In the genomic region with DNA sequence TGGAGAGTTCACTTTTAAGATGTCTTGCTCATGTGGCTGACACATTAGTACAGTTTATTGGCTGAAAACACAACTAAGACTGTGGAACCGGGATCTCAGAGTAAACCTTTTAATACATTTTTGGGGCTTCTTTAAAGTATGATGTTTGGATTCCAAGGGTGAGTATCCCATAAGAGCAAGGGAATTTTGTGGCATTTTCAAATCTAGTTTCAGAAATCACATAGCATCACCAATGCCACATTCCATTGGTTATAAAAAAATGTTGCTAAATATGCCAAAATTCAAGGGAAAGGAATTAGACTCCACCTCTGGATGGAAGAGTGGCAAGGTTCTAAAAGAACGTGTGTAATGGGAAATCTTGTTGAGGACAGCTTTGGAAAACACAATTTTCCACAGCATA, we compare ENCODE assay signal across 22 cellular contexts.
"Had no signal": no experiment of that assay in that cellular context is flagged by ENCODE, and none has a peak within 500 bp of the region (broad histone marks: within the 10 kb centered on the region; RNA-seq: fewer than 3 reads in every experiment).

No MANE protein-coding gene starts in this region.

- H3K4me3 Mint-ChIP-seq: naive B cell; nephron; stimulated activated memory B cell treated with anti-CD40 and anti-IgM and Interleukin-4, amounts not matched to agents 10 μg/mL and 1 μg/mL and 100 μg/mL, for 72 hours; stimulated activated naive CD8-positive, alpha-beta T cell treated with anti-CD3 and anti-CD28 coated beads, Interleukin-15, amount 100 ng/mL, for 72 hours had no signal

- H3K9me3 ChIP-seq: esophagus squamous epithelium, thoracic aorta had no signal

- H3K79me2 ChIP-seq: hepatocyte had no signal

- H3K27me3 ChIP-seq: esophagus squamous epithelium, hepatocyte, right atrium auricular region, transverse colon had no signal

- ATAC-seq: foreskin keratinocyte; left cardiac atrium; left ventricle myocardium superior; stimulated activated naive CD8-positive, alpha-beta T cell treated with anti-CD3 and anti-CD28 coated beads, Interleukin-15, amount 100 ng/mL, for 72 hours had no signal

- H3K27ac ChIP-seq: esophagus squamous epithelium, foreskin keratinocyte, hepatocyte, right atrium auricular region, thoracic aorta had no signal

- H3K27ac Mint-ChIP-seq: naive B cell; stimulated activated memory B cell treated with anti-CD40 and anti-IgM and Interleukin-4, amounts not matched to agents 10 μg/mL and 1 μg/mL and 100 μg/mL, for 72 hours; stimulated activated naive CD8-positive, alpha-beta T cell treated with anti-CD3 and anti-CD28 coated beads, Interleukin-15, amount 100 ng/mL, for 72 hours had no signal

- H3K9me3 Mint-ChIP-seq: stimulated activated naive CD8-positive, alpha-beta T cell treated with anti-CD3 and anti-CD28 coated beads, Interleukin-15, amount 100 ng/mL, for 72 hours had no signal

- FAIRE-seq: colon had no signal

- H3K4me1 ChIP-seq: esophagus squamous epithelium, foreskin keratinocyte, right atrium auricular region had no signal

- DNase-seq: dermis blood vessel endothelial cell; esophagus squamous epithelium; foreskin keratinocyte; head of caudate nucleus; kidney; left cardiac atrium; left ventricle myocardium superior; mesenchymal stem cell; midbrain; naive B cell; stimulated activated CD4-positive, alpha-beta T cell treated with anti-CD3 and anti-CD28 coated beads, Interleukin-4, amount 100 ng/mL, for 1 hour; stimulated activated CD8-positive, alpha-beta memory T cell treated with anti-CD3 and anti-CD28 coated beads, Interleukin-4, amount 100 ng/mL, for 48 hours; stimulated activated naive CD8-positive, alpha-beta T cell treated with anti-CD3 and anti-CD28 coated beads, Interleukin-15, amount 100 ng/mL, for 72 hours; transverse colon had no signal

- H3K4me3 ChIP-seq: esophagus squamous epithelium, hepatocyte, lung, right atrium auricular region, smooth muscle cell, thoracic aorta, transverse colon had no signal

- H3K36me3 ChIP-seq: esophagus squamous epithelium, right atrium auricular region, thoracic aorta, transverse colon had no signal

- H2AFZ ChIP-seq: hepatocyte had no signal

- H3K4me2 ChIP-seq: hepatocyte, smooth muscle cell had no signal

- H3K4me1 Mint-ChIP-seq: naive B cell; stimulated activated memory B cell treated with anti-CD40 and anti-IgM and Interleukin-4, amounts not matched to agents 10 μg/mL and 1 μg/mL and 100 μg/mL, for 72 hours; stimulated activated naive CD8-positive, alpha-beta T cell treated with anti-CD3 and anti-CD28 coated beads, Interleukin-15, amount 100 ng/mL, for 72 hours had no signal

- H3K27me3 Mint-ChIP-seq: naive B cell; stimulated activated memory B cell treated with anti-CD40 and anti-IgM and Interleukin-4, amounts not matched to agents 10 μg/mL and 1 μg/mL and 100 μg/mL, for 72 hours; stimulated activated naive CD8-positive, alpha-beta T cell treated with anti-CD3 and anti-CD28 coated beads, Interleukin-15, amount 100 ng/mL, for 72 hours had no signal

- H3K36me3 Mint-ChIP-seq: naive B cell; stimulated activated memory B cell treated with anti-CD40 and anti-IgM and Interleukin-4, amounts not matched to agents 10 μg/mL and 1 μg/mL and 100 μg/mL, for 72 hours had no signal
